9 cellular contexts compared by ENCODE assay signal in the genomic region with DNA sequence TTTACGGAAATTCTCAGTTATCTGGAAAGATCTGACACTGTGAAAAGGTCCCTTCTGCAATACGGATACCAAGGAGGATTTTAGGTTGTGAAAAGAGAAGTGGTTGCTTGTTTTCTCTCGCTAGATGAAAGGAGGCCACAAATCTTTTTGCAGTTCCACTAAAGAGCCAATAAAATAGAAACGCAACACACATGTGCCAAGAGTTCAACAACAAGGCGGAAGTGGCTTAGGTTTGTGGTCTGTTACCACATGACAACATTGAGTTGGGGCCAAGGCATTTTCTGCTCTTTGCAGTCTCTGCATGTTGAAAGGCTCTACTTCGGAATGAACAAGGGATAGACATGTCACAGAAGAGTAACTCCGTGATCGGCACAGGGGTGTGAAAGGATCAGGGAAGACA.
DNase-seq lines count a peak whose midpoint lies in the region; ATAC-seq and TF ChIP-seq lines count a peak whose summit lies in the region.
"Had no signal": no experiment of that assay in that cellular context is flagged by ENCODE, and none has a peak within 500 bp of the region (broad histone marks: within the 10 kb centered on the region; RNA-seq: fewer than 3 reads in every experiment).

No MANE protein-coding gene starts in this region.

- H3K4me3 Mint-ChIP-seq in activated naive CD8-positive, alpha-beta T cell, result peak overlapping the region; percentile 43
- H3K4me3 Mint-ChIP-seq in H9, result no peak overlapping the region
- H3K4me3 Mint-ChIP-seq in type B pancreatic cell, result no peak overlapping the region

- H4K91ac ChIP-seq in H9 (ENCODE audit: insufficient read length, low read depth, low read length), result no peak overlapping the region

- H4K5ac ChIP-seq in H9 (ENCODE audit: insufficient read length, low read depth, low read length), result no peak overlapping the region

- TF ChIP-seq EP300 in esophagus muscularis mucosa (IDR thresholded peaks at IDR 0.05), result no peak

- peaks cover 35% of the 10 kb centered on the region for H3K27me3 Mint-ChIP-seq in activated naive CD8-positive, alpha-beta T cell
- no peaks in the 10 kb centered on the region; the same call in 1 of the 2 replicates for H3K27me3 Mint-ChIP-seq in H9 (ENCODE audit: low read depth)
- peaks cover 10% of the 10 kb centered on the region for H3K27me3 Mint-ChIP-seq in type B pancreatic cell

- peak; percentile 91 for ATAC-seq in GM18517 (IDR thresholded peaks at IDR 0.05; ENCODE audit: unreplicated experiment)
- peak; percentile 95 for ATAC-seq in HG02642 (IDR thresholded peaks at IDR 0.05; ENCODE audit: poor library complexity, unreplicated experiment)

- no peak overlapping the region for H4K8ac ChIP-seq in H9 (replicated peaks; ENCODE audit: insufficient read length, low read depth, low read length)

- H2BK15ac ChIP-seq in H9 (ENCODE audit: low read depth, low read length), result no peak overlapping the region

- H3K23ac ChIP-seq in H9 (ENCODE audit: insufficient read length, low read depth, low read length), result no peak overlapping the region

- no peak overlapping the region for H3K9ac ChIP-seq in H9 (ENCODE audit: extremely low read depth, insufficient read length, low read length)

- H3K14ac ChIP-seq in H9 (ENCODE audit: insufficient read depth, low read length), result no peak overlapping the region

- no peak overlapping the region for H3K56ac ChIP-seq in H9 (ENCODE audit: insufficient read length, low read depth, low read length)

- H2BK120ac ChIP-seq in H9 (ENCODE audit: low read depth, low read length, poor library complexity, severe bottlenecking), result no peak overlapping the region

- TF ChIP-seq CTCF in prostate gland (IDR thresholded peaks at IDR 0.05) (no peak), H9 (conservative IDR thresholded peaks at IDR 0.05) (no peak), type B pancreatic cell (conservative IDR thresholded peaks at IDR 0.05) (no peak), esophagus muscularis mucosa (IDR thresholded peaks at IDR 0.05) (no peak)

- no peaks in the 10 kb centered on the region for H3K79me2 ChIP-seq in H9 (ENCODE audit: insufficient read depth, low read length)

- no peaks in the 10 kb centered on the region for H3K27me3 ChIP-seq in prostate gland (replicated peaks; ENCODE audit: insufficient read depth)
- H3K27me3 ChIP-seq in H9 (ENCODE audit: insufficient read depth, low read length), result no peaks in the 10 kb centered on the region
- H3K27me3 ChIP-seq in esophagus muscularis mucosa, result no peaks in the 10 kb centered on the region
- H3K27me3 ChIP-seq: SJSA1 had no signal

- WGBS in prostate gland, result 24% methylated on average over 8 of the region's 8 CpGs
- no CpG with 5 or more reads among the region's 8 CpGs for WGBS in H9 (ENCODE audit: extremely low coverage, insufficient read length, low lambda C conversion rate)
- 78% methylated on average over 8 of the region's 8 CpGs for WGBS in esophagus muscularis mucosa

- H3K4me1 ChIP-seq in prostate gland (replicated peaks) (no peaks in the 10 kb centered on the region), H9 (ENCODE audit: insufficient read depth, low read length) (no peaks in the 10 kb centered on the region), esophagus muscularis mucosa (peaks cover 0 to 12% (median 9%) of the 10 kb centered on the region in 4 donors)
- H3K4me1 ChIP-seq: SJSA1 had no signal

- H3K9me3 Mint-ChIP-seq in activated naive CD8-positive, alpha-beta T cell (ENCODE audit: low read depth), result peaks cover 7% of the 10 kb centered on the region
- H3K9me3 Mint-ChIP-seq in H9 (no peaks in the 10 kb centered on the region), type B pancreatic cell (no peaks in the 10 kb centered on the region)

- intact Hi-C loops in prostate gland (cut with DNase I) (no loop called here), esophagus muscularis mucosa (cut with DNase I) (no loop called here)

- no peak overlapping the region for H3K18ac ChIP-seq in H9 (ENCODE audit: insufficient read length, low read depth, low read length)

- no peak overlapping the region for H3K4me2 ChIP-seq in H9 (ENCODE audit: insufficient read depth, insufficient read length, low read length)

- no peaks in the 10 kb centered on the region for H3K79me1 ChIP-seq in H9 (ENCODE audit: insufficient read depth, low read depth, low read length, poor library complexity, severe bottlenecking)

- no peak overlapping the region for H2BK5ac ChIP-seq in H9 (ENCODE audit: insufficient read length, low read length)

- peaks cover 25% of the 10 kb centered on the region for H3K4me1 Mint-ChIP-seq in activated naive CD8-positive, alpha-beta T cell (ENCODE audit: low read depth)
- H3K4me1 Mint-ChIP-seq in H9 (peaks cover 20 to 23% of the 10 kb centered on the region in 2 experiments), type B pancreatic cell (ENCODE audit: unreplicated experiment) (no peaks in the 10 kb centered on the region)

- no peak overlapping the region for H3K27ac Mint-ChIP-seq in activated naive CD8-positive, alpha-beta T cell
- no peak overlapping the region; a peak in 2 of 7 replicates for H3K27ac Mint-ChIP-seq in H9
- no peak overlapping the region for H3K27ac Mint-ChIP-seq in type B pancreatic cell

- no peaks in the 10 kb centered on the region for H3K23me2 ChIP-seq in H9 (ENCODE audit: insufficient read length, low read depth, low read length, poor library complexity, severe bottlenecking)

- no peak for TF ChIP-seq POLR2A in prostate gland (IDR thresholded peaks at IDR 0.05)
- no peak for TF ChIP-seq POLR2A in esophagus muscularis mucosa (IDR thresholded peaks at IDR 0.05; ENCODE audit: low read depth)

- no peak overlapping the region for H2AFZ ChIP-seq in H9 (ENCODE audit: low read length)

- no peak overlapping the region for H3K4me3 ChIP-seq in prostate gland
- H3K4me3 ChIP-seq in esophagus muscularis mucosa, result no peak overlapping the region
- H3K4me3 ChIP-seq: SJSA1 had no signal

- H2AK5ac ChIP-seq in H9 (ENCODE audit: insufficient read length, low read length), result no peak overlapping the region

- DNase-seq in NCI-H2029 treated with DMSO at 0.1 percent for 48 hours (lab: John Stamatoyannopoulos, UW) (peak; percentile 13), prostate gland (ENCODE audit: low spot score) (peak; percentile 76), H9 (no peak), type B pancreatic cell (ENCODE audit: extremely low spot score, unreplicated experiment) (no peak), esophagus muscularis mucosa (ENCODE audit: extremely low spot score) (no peak)

- H2BK12ac ChIP-seq in H9 (ENCODE audit: insufficient read length, low read depth, low read length), result no peak overlapping the region

- H4K20me1 ChIP-seq in H9 (ENCODE audit: control insufficient read depth, insufficient read depth, insufficient read length), result no peaks in the 10 kb centered on the region

- H3K9me3 ChIP-seq in prostate gland (no peaks in the 10 kb centered on the region), H9 (ENCODE audit: control insufficient read depth, low read depth, low read length) (no peaks in the 10 kb centered on the region), esophagus muscularis mucosa (no peaks in the 10 kb centered on the region)
- H3K9me3 ChIP-seq: SJSA1 had no signal

- H3K36me3 ChIP-seq in prostate gland (no peaks in the 10 kb centered on the region), esophagus muscularis mucosa (no peaks in the 10 kb centered on the region)
- H3K36me3 ChIP-seq: SJSA1 had no signal

- H3K36me3 Mint-ChIP-seq in activated naive CD8-positive, alpha-beta T cell, result peaks cover 2% of the 10 kb centered on the region
- H3K36me3 Mint-ChIP-seq in H9 (ENCODE audit: insufficient read depth in 1 of 3, low read depth in 3 of 3) (no peaks in the 10 kb centered on the region), type B pancreatic cell (no peaks in the 10 kb centered on the region)

- no peak overlapping the region for H3T11ph ChIP-seq in H9 (ENCODE audit: low read length)

- no peak overlapping the region for H3K27ac ChIP-seq in prostate gland
- H3K27ac ChIP-seq in H9 (ENCODE audit: insufficient read length, low read depth, low read length), result no peak overlapping the region
- H3K27ac ChIP-seq in esophagus muscularis mucosa (replicated peaks in 1 of 4), result no peak overlapping the region
- H3K27ac ChIP-seq: SJSA1 had no signal

- H2BK20ac ChIP-seq in H9 (ENCODE audit: low read depth, low read length, poor library complexity, severe bottlenecking), result no peak overlapping the region

- no peak overlapping the region for H3K4ac ChIP-seq in H9 (ENCODE audit: low read depth, low read length)

Comparison
In these comparisons a context has a peak if more than half of its experiments do, and no peak if none do; other contexts are left out.
1. DNase-seq: peak in NCI-H2029 treated with DMSO at 0.1 percent for 48 hours (single experiment) and prostate gland (single experiment); none in H9 (single experiment), type B pancreatic cell (single experiment) and esophagus muscularis mucosa (single experiment).